ENCODE assay signal across 15 cellular contexts in genomic region chr2:39515897-39516346, GRCh38.
DNase-seq lines count a peak whose midpoint lies in the region; ATAC-seq and TF ChIP-seq lines count a peak whose summit lies in the region.
"Had no signal": no experiment of that assay in that cellular context is flagged by ENCODE, and none has a peak within 500 bp of the region (broad histone marks: within the 10 kb centered on the region; RNA-seq: fewer than 3 reads in every experiment).

No MANE protein-coding gene starts in this region.

- no peak overlapping the region for H2BK120ac ChIP-seq in mesendoderm (ENCODE audit: low read depth, low read length)

- H3K79me2 ChIP-seq in mesendoderm (ENCODE audit: control insufficient read depth, insufficient read depth, low read length) (no peaks in the 10 kb centered on the region), GM23248 (ENCODE audit: insufficient read depth) (no peaks in the 10 kb centered on the region)

- no peak overlapping the region for H2AFZ ChIP-seq in GM23248

- H4K20me1 ChIP-seq in GM23248 (ENCODE audit: insufficient read depth) = no peaks in the 10 kb centered on the region

- H3K23ac ChIP-seq in mesendoderm (ENCODE audit: low read length) = no peak overlapping the region

- H3K36me3 ChIP-seq in HUES64 (ENCODE audit: insufficient read depth, low read length) (no peaks in the 10 kb centered on the region), endodermal cell (ENCODE audit: control insufficient read depth, insufficient read depth, low read length) (no peaks in the 10 kb centered on the region), mesendoderm (ENCODE audit: control insufficient read depth, insufficient read depth, low read length) (no peaks in the 10 kb centered on the region), stomach smooth muscle (ENCODE audit: control insufficient read depth in 2 of 2, insufficient read depth in 2 of 2, low read length in 2 of 2) (no peaks in the 10 kb centered on the region), GM23248 (ENCODE audit: low read depth) (no peaks in the 10 kb centered on the region), gastrocnemius medialis (no peaks in the 10 kb centered on the region), ovary (no peaks in the 10 kb centered on the region)
- H3K36me3 ChIP-seq: brain microvascular endothelial cell, colonic mucosa had no signal

- no peak overlapping the region for H3K4me3 ChIP-seq in HUES64 (ENCODE audit: low read length)
- H3K4me3 ChIP-seq in endodermal cell (ENCODE audit: low read length) = no peak overlapping the region
- H3K4me3 ChIP-seq in mesendoderm (ENCODE audit: low read length) = no peak overlapping the region
- no peak overlapping the region for H3K4me3 ChIP-seq in stomach smooth muscle (ENCODE audit: low read length in 2 of 2)
- H3K4me3 ChIP-seq in GM23248 = no peak overlapping the region
- H3K4me3 ChIP-seq in gastrocnemius medialis = no peak overlapping the region
- H3K4me3 ChIP-seq in ovary = no peak overlapping the region
- H3K4me3 ChIP-seq: colonic mucosa had no signal

- peaks cover 3% of the 10 kb centered on the region; the same call in 1 of the 2 replicates for H3K9me2 ChIP-seq in GM23248 (ENCODE audit: insufficient read depth)

- H2BK5ac ChIP-seq in mesendoderm (ENCODE audit: low read length) = no peak overlapping the region

- H3K9me3 ChIP-seq in HUES64 (ENCODE audit: insufficient read depth, low read depth, low read length) (peaks cover 12% of the 10 kb centered on the region; the same call in 1 of the 2 replicates), endodermal cell (ENCODE audit: control insufficient read depth, low read length) (peaks cover 12% of the 10 kb centered on the region), stomach smooth muscle (ENCODE audit: control insufficient read depth in 2 of 2, low read length in 2 of 2) (no peaks in the 10 kb centered on the region), GM23248 (ENCODE audit: low read depth) (no peaks in the 10 kb centered on the region), gastrocnemius medialis (no peaks in the 10 kb centered on the region), ovary (no peaks in the 10 kb centered on the region)
- H3K9me3 ChIP-seq: colonic mucosa had no signal

- H3K9ac ChIP-seq in HUES64 (ENCODE audit: low read depth, low read length) (no peak overlapping the region; the same call in 1 of the 2 replicates), endodermal cell (ENCODE audit: extremely low read depth, low read length, poor library complexity, severe bottlenecking) (no peak overlapping the region), mesendoderm (ENCODE audit: low read length) (peak overlapping the region; percentile 19), stomach smooth muscle (ENCODE audit: low read length in 2 of 2) (no peak overlapping the region), GM23248 (no peak overlapping the region)

- no peak overlapping the region for H2AK5ac ChIP-seq in mesendoderm (ENCODE audit: low read length)

- H4K5ac ChIP-seq in mesendoderm (ENCODE audit: low read length) = no peak overlapping the region

- TF ChIP-seq EP300 in ovary (IDR thresholded peaks at IDR 0.05) = no peak

- H3K4ac ChIP-seq in mesendoderm (ENCODE audit: low read depth, low read length) = no peak overlapping the region

- H2BK15ac ChIP-seq in mesendoderm (replicated peaks; ENCODE audit: low read depth) = no peak overlapping the region

- peaks cover 51% of the 10 kb centered on the region for H3K4me1 Mint-ChIP-seq in endodermal cell

- DNase-seq in endodermal cell (no peak), mesendoderm (no peak), GM23248 (no peak), gastrocnemius medialis (no peak), ovary (no peak)
- DNase-seq: activated CD4-positive, alpha-beta memory T cell treated with anti-CD3 and anti-CD28 coated beads for 36 hours; activated effector memory CD4-positive, alpha-beta T cell treated with anti-CD3 and anti-CD28 coated beads, Interleukin-2, amount 50 U/mL, for 16 hours; brain microvascular endothelial cell; CD4-positive, alpha-beta T cell; colonic mucosa; NCI-H1092 treated with DMSO at 0.1 percent for 48 hours; SHP77 had no signal

- intact Hi-C loops in gastrocnemius medialis (cut with DNase I; ENCODE audit: low total_unique reads) = loop anchor here (5.0 kb wide), 1 partner anchor 134 kb away; no protein-coding TSS in a partner anchor
- intact Hi-C loops in ovary (cut with DNase I) = loop anchor here in 2 of 4 donors (10.0 kb wide), 2 partner anchors 81 to 131 kb away; partner anchors contain the start of gene MAP4K3 (in 1 of the 2)

- H3K79me1 ChIP-seq in mesendoderm (ENCODE audit: low read length) = no peaks in the 10 kb centered on the region

- no peaks in the 10 kb centered on the region for H3K27me3 Mint-ChIP-seq in endodermal cell (ENCODE audit: insufficient read depth)
- H3K27me3 Mint-ChIP-seq: CD4-positive, alpha-beta T cell had no signal

- H3K9me3 Mint-ChIP-seq in endodermal cell = peaks cover 11% of the 10 kb centered on the region
- H3K9me3 Mint-ChIP-seq: activated naive CD8-positive, alpha-beta T cell treated with anti-CD3 and anti-CD28 coated beads, Interleukin-2, amount 50 U/mL, for 24 hours; CD4-positive, alpha-beta T cell had no signal

- peak overlapping the region; percentile 66 for H3K56ac ChIP-seq in mesendoderm (ENCODE audit: low read length)

- 53% methylated on average over 6 of the region's 6 CpGs for WGBS in HUES64
- WGBS in endodermal cell (ENCODE audit: insufficient coverage in 1 of 2, insufficient read length in 1 of 2), 2 experiments = 59 to 66% methylated on average over 5 to 6 of the region's 6 CpGs
- WGBS in mesendoderm (ENCODE audit: extremely low coverage, insufficient coverage, low lambda C conversion rate) = no CpG with 5 or more reads among the region's 6 CpGs
- 92 to 94% methylated on average over 6 of the region's 6 CpGs for WGBS in GM23248 (ENCODE audit: low coverage in 1 of 2, low lambda C conversion rate in 2 of 2, missing lambda C conversion rate in 2 of 2), 2 experiments
- 84 to 88% (median 87%) methylated on average over 6 of the region's 6 CpGs for WGBS in ovary, 3 donors

- ATAC-seq in gastrocnemius medialis = no peak

- H3F3A ChIP-seq in GM23248 (ENCODE audit: insufficient read depth) = peaks cover 12% of the 10 kb centered on the region; the same call in 1 of the 2 replicates

- H3K36me3 Mint-ChIP-seq in endodermal cell (ENCODE audit: low read depth) = peaks cover 3% of the 10 kb centered on the region

- peak overlapping the region; percentile 79 for H3K27ac ChIP-seq in HUES64 (ENCODE audit: low read depth, low read length)
- H3K27ac ChIP-seq in endodermal cell (ENCODE audit: low read depth, low read length) = no peak overlapping the region
- no peak overlapping the region for H3K27ac ChIP-seq in mesendoderm (ENCODE audit: low read depth, low read length)
- H3K27ac ChIP-seq in stomach smooth muscle (ENCODE audit: low read length) = peak overlapping the region; percentile 90
- no peak overlapping the region for H3K27ac ChIP-seq in GM23248
- peak overlapping the region in 1 of 4 donors; percentile 75 for H3K27ac ChIP-seq in gastrocnemius medialis
- H3K27ac ChIP-seq in ovary = no peak overlapping the region
- H3K27ac ChIP-seq: brain microvascular endothelial cell, colonic mucosa had no signal

- H3K4me2 ChIP-seq in mesendoderm (ENCODE audit: low read length) (no peak overlapping the region), GM23248 (ENCODE audit: unreplicated experiment) (no peak overlapping the region)

- TF ChIP-seq CTCF in endodermal cell (conservative IDR thresholded peaks at IDR 0.05) (no peak), gastrocnemius medialis (IDR thresholded peaks at IDR 0.05 in 4 of 5, conservative IDR thresholded peaks at IDR 0.05 in 1 of 5) (no peak), ovary (IDR thresholded peaks at IDR 0.05) (no peak)

- TF ChIP-seq POLR2A in gastrocnemius medialis (IDR thresholded peaks at IDR 0.05) (no peak), ovary (IDR thresholded peaks at IDR 0.05) (no peak)

- in situ Hi-C loops in GM23248 (cut with MboI) = no loop called here
- in situ Hi-C loops in gastrocnemius medialis (cut with MboI; ENCODE audit: low sequenced_read_pairs in 4 of 4) = no loop called here

- peak overlapping the region; percentile 73 for H3K27ac Mint-ChIP-seq in endodermal cell
- H3K27ac Mint-ChIP-seq: activated CD4-positive, alpha-beta memory T cell treated with anti-CD3 and anti-CD28 coated beads for 36 hours; CD4-positive, alpha-beta T cell had no signal

- H3K4me1 ChIP-seq in HUES64 (ENCODE audit: insufficient read depth, low read length) = peaks cover 55% of the 10 kb centered on the region
- H3K4me1 ChIP-seq in endodermal cell (ENCODE audit: control insufficient read depth, insufficient read depth, low read length) = peaks cover 13% of the 10 kb centered on the region
- H3K4me1 ChIP-seq in mesendoderm (ENCODE audit: control insufficient read depth, low read depth, low read length) = peaks cover 17% of the 10 kb centered on the region
- peaks cover 46% of the 10 kb centered on the region for H3K4me1 ChIP-seq in stomach smooth muscle (ENCODE audit: control insufficient read depth, insufficient read depth, low read length)
- H3K4me1 ChIP-seq in GM23248 (ENCODE audit: insufficient read depth) = peaks cover 27% of the 10 kb centered on the region
- peaks cover 34 to 66% of the 10 kb centered on the region in 2 donors for H3K4me1 ChIP-seq in gastrocnemius medialis
- H3K4me1 ChIP-seq in ovary (ENCODE audit: insufficient read depth) = peaks cover 11% of the 10 kb centered on the region
- H3K4me1 ChIP-seq: colonic mucosa had no signal

- H3K18ac ChIP-seq in mesendoderm (ENCODE audit: low read length) = no peak overlapping the region

- no peak overlapping the region for H3K4me3 Mint-ChIP-seq in endodermal cell
- H3K4me3 Mint-ChIP-seq: activated CD4-positive, alpha-beta memory T cell treated with anti-CD3 and anti-CD28 coated beads for 36 hours; activated naive CD8-positive, alpha-beta T cell treated with anti-CD3 and anti-CD28 coated beads, Interleukin-2, amount 50 U/mL, for 24 hours; CD4-positive, alpha-beta T cell had no signal

- no peak overlapping the region for H4K8ac ChIP-seq in mesendoderm (ENCODE audit: low read depth, low read length)

- H3K27me3 ChIP-seq in HUES64 (ENCODE audit: insufficient read depth, low read length) (no peaks in the 10 kb centered on the region), endodermal cell (ENCODE audit: control insufficient read depth, insufficient read depth, low read length, poor library complexity, severe bottlenecking) (no peaks in the 10 kb centered on the region), mesendoderm (ENCODE audit: insufficient read depth, low read length, poor library complexity) (no peaks in the 10 kb centered on the region), stomach smooth muscle (ENCODE audit: control insufficient read depth in 1 of 2, insufficient read depth in 2 of 2, low read length in 2 of 2) (no peaks in the 10 kb centered on the region), GM23248 (replicated peaks; ENCODE audit: insufficient read depth) (no peaks in the 10 kb centered on the region), gastrocnemius medialis (no peaks in the 10 kb centered on the region), ovary (no peaks in the 10 kb centered on the region)
- H3K27me3 ChIP-seq: brain microvascular endothelial cell, colonic mucosa had no signal

Comparison
In these comparisons a context has a peak if more than half of its experiments do, and no peak if none do; other contexts are left out.
1. H3K27ac ChIP-seq: peak in HUES64 (single experiment) and stomach smooth muscle (single experiment); none in endodermal cell (single experiment), mesendoderm (single experiment), GM23248 (single experiment) and ovary (0 of 2).